In genomic region chr14:76870146-76870545, GRCh38 we compare ENCODE assay signal across 14 cellular contexts. TPM values are rescaled to one million over a fixed set of nuclear protein-coding genes. Genes with fewer than 3 reads are reported as not detected.
DNase-seq lines count a peak whose midpoint lies in the region; ATAC-seq, FAIRE-seq and TF ChIP-seq lines count a peak whose summit lies in the region.
"Had no signal": no experiment of that assay in that cellular context is flagged by ENCODE, and none has a peak within 500 bp of the region (broad histone marks: within the 10 kb centered on the region; RNA-seq: fewer than 3 reads in every experiment).

No MANE protein-coding gene starts in this region.

- no peak overlapping the region for H4K5ac ChIP-seq in IMR-90 (ENCODE audit: low read depth, low read length)

- H3K4me1 ChIP-seq in IMR-90 (ENCODE audit: control insufficient read depth, insufficient read depth, low read length) = no peaks in the 10 kb centered on the region
- no peaks in the 10 kb centered on the region for H3K4me1 ChIP-seq in osteoblast (ENCODE audit: insufficient read depth, low read length)

- no TSS peak for BruUV-seq in IMR-90 (replicated peaks; lab: Mats Ljungman, UMichigan)

- H2AK9ac ChIP-seq in IMR-90 (replicated peaks; ENCODE audit: low read depth, low read length, poor library complexity) = no peak overlapping the region

- H4K91ac ChIP-seq in IMR-90 (ENCODE audit: insufficient read depth, low read depth, low read length) = no peak overlapping the region

- no peaks in the 10 kb centered on the region for H3K9me1 ChIP-seq in IMR-90 (ENCODE audit: insufficient read depth, low read length)

- H3K27me3 ChIP-seq in IMR-90 (ENCODE audit: control insufficient read depth, insufficient read depth, low read length) = peaks cover 28% of the 10 kb centered on the region
- no peaks in the 10 kb centered on the region for H3K27me3 ChIP-seq in WERI-Rb-1 (ENCODE audit: insufficient read depth, low read depth, severe bottlenecking)
- H3K27me3 ChIP-seq in osteoblast (ENCODE audit: insufficient read depth, low read length) = peaks cover 15% of the 10 kb centered on the region

- H2AFZ ChIP-seq in IMR-90 (replicated peaks; ENCODE audit: low read length, poor library complexity) (no peak overlapping the region), osteoblast (ENCODE audit: low read length) (no peak overlapping the region)

- no peak overlapping the region for H3K14ac ChIP-seq in IMR-90 (replicated peaks; ENCODE audit: low read depth, low read length)

- H3K4me3 ChIP-seq in IMR-90 (ENCODE audit: insufficient read depth, low read depth, low read length) = no peak overlapping the region
- no peak overlapping the region for H3K4me3 ChIP-seq in WERI-Rb-1 (ENCODE audit: low read depth, low read length)
- H3K4me3 ChIP-seq in osteoblast (ENCODE audit: insufficient read depth, low read length) = no peak overlapping the region
- H3K4me3 ChIP-seq: thoracic aorta had no signal

- no peak overlapping the region for H2BK5ac ChIP-seq in IMR-90 (ENCODE audit: low read depth, low read length, poor library complexity, severe bottlenecking)

- in situ Hi-C loops in IMR-90 (cut with MboI; ENCODE audit: low sequenced_read_pairs) = no loop called here

- no peak overlapping the region for H3K4ac ChIP-seq in IMR-90 (ENCODE audit: low read depth, low read length)

- intact Hi-C loops in IMR-90 (cut with micrococcal nuclease) = loop anchor here (2.0 to 5.0 kb wide), 2 partner anchors 159 to 432 kb away; no protein-coding TSS in a partner anchor

- no peaks in the 10 kb centered on the region for H3K9me3 ChIP-seq in IMR-90 (ENCODE audit: control insufficient read depth, insufficient read depth, low read length)
- peaks cover under 1% of the 10 kb centered on the region for H3K9me3 ChIP-seq in WERI-Rb-1 (ENCODE audit: severe bottlenecking)
- no peaks in the 10 kb centered on the region for H3K9me3 ChIP-seq in osteoblast (ENCODE audit: low read depth, low read length)
- H3K9me3 ChIP-seq: thoracic aorta had no signal

- H4K20me1 ChIP-seq in IMR-90 (ENCODE audit: insufficient read depth, low read length) (no peaks in the 10 kb centered on the region), osteoblast (ENCODE audit: insufficient read depth, low read length) (no peaks in the 10 kb centered on the region)

- ATAC-seq in IMR-90 (ENCODE audit: low read depth) (no peak), GM21723 (IDR thresholded peaks at IDR 0.05; ENCODE audit: unreplicated experiment) (no peak)

- POLR2A ChIA-PET in IMR-90 (lab: Charles Lee; ENCODE audit: unreplicated experiment) = no interaction called here

- H3K56ac ChIP-seq in IMR-90 (ENCODE audit: extremely low read depth, insufficient read depth, low read length) = no peak overlapping the region

- no peak for FAIRE-seq in frontal cortex (lab: Jason Lieb, UNC)

- TF ChIP-seq POLR2A in IMR-90 (IDR thresholded peaks at IDR 0.05; ENCODE audit: low read depth, low read length) = no peak

- no peak overlapping the region for H3K9ac ChIP-seq in IMR-90 (ENCODE audit: low read depth, low read length)

- H3K4me2 ChIP-seq in IMR-90 (ENCODE audit: low read depth, low read length) = no peak overlapping the region
- no peak overlapping the region for H3K4me2 ChIP-seq in osteoblast (ENCODE audit: insufficient read depth, low read length)

- no peaks in the 10 kb centered on the region for H3K36me3 ChIP-seq in IMR-90 (ENCODE audit: control insufficient read depth, insufficient read depth, low read length)
- no peaks in the 10 kb centered on the region for H3K36me3 ChIP-seq in WERI-Rb-1
- H3K36me3 ChIP-seq in osteoblast (ENCODE audit: insufficient read depth, low read length) = no peaks in the 10 kb centered on the region
- H3K36me3 ChIP-seq: thoracic aorta had no signal

- H2BK20ac ChIP-seq in IMR-90 (ENCODE audit: low read depth, low read length) = no peak overlapping the region

- no peak overlapping the region for H2BK15ac ChIP-seq in IMR-90 (ENCODE audit: low read depth, low read length)

- CTCF ChIA-PET in IMR-90 (lab: Yijun Ruan, JAX) = interaction anchor here (7.3 kb wide), 1 partner anchor 200 kb away, joined by 111 read pairs; no protein-coding TSS in a partner anchor

- H2AK5ac ChIP-seq in IMR-90 (ENCODE audit: low read depth, low read length) = no peak overlapping the region

- no peaks in the 10 kb centered on the region for H3K79me1 ChIP-seq in IMR-90 (ENCODE audit: low read depth in 1 of 2, low read length in 2 of 2)

- 0 out of 2 replicates have a peak, but pooled peaks have one; percentile 15 for TF ChIP-seq RAD21 in IMR-90 (IDR thresholded peaks at IDR 0.05; ENCODE audit: low read length)

- no peak overlapping the region for H2BK120ac ChIP-seq in IMR-90 (ENCODE audit: low read depth, low read length)

- no peak overlapping the region for H4K8ac ChIP-seq in IMR-90 (ENCODE audit: low read depth in 2 of 2, low read length in 2 of 2)

- WGBS in IMR-90 (ENCODE audit: extremely low coverage in 2 of 2, insufficient read length in 1 of 2), 2 experiments = 21% methylated on average over 3 of the region's 7 CpGs; no CpG with 5 or more reads in 1 of the 2 experiments

- H3K27ac ChIP-seq in IMR-90 (ENCODE audit: insufficient read depth, low read length) = no peak overlapping the region
- no peak overlapping the region for H3K27ac ChIP-seq in WERI-Rb-1
- H3K27ac ChIP-seq in osteoblast (ENCODE audit: low read depth, low read length) = no peak overlapping the region
- H3K27ac ChIP-seq: thoracic aorta had no signal

- DNase-seq in NCI-H1417 (lab: John Stamatoyannopoulos, UW) (peak in 2 of 3 experiments; percentile 57 to 82), NCI-H1417 treated with DMSO at 0.1 percent for 48 hours (lab: John Stamatoyannopoulos, UW) (no peak), IMR-90 (no peak), WERI-Rb-1 (peak; percentile 22), osteoblast (ENCODE audit: insufficient read length, low spot score, missing footprints) (no peak), frontal cortex (ENCODE audit: low spot score in 2 of 2) (no peak)
- DNase-seq in central memory CD4-positive, alpha-beta T cell = no peak
- DNase-seq: head of caudate nucleus; naive B cell; Right ventricle myocardium superior; stimulated activated CD4-positive, alpha-beta T cell treated with anti-CD3 and anti-CD28 coated beads, Interleukin-2, amount 100 ng/mL, for 48 hours had no signal

- no peak overlapping the region for H3K18ac ChIP-seq in IMR-90 (ENCODE audit: low read depth, low read length)

- H3K79me2 ChIP-seq in osteoblast (ENCODE audit: insufficient read depth, low read length) = no peaks in the 10 kb centered on the region

- dilution Hi-C loops in IMR-90 (cut with HindIII; ENCODE audit: low sequenced_read_pairs, unreplicated experiment) = no loop called here

- TF ChIP-seq CTCF in IMR-90 (conservative IDR thresholded peaks at IDR 0.05; ENCODE audit: low read depth, low read length) (peak; percentile 29; the same call in 1 of the 2 replicates), WERI-Rb-1 (IDR thresholded peaks at IDR 0.05; ENCODE audit: low read depth, low read length) (peak; percentile 52), osteoblast (IDR thresholded peaks at IDR 0.05; ENCODE audit: extremely low read depth, low read depth, low read length) (peak; percentile 16)

- no peak overlapping the region for H3K23ac ChIP-seq in IMR-90 (ENCODE audit: low read depth, low read length)

TF ChIP-seq in IMR-90, 13 proteins besides CTCF, POLR2A, EP300 and RAD21:
- TF ChIP-seq ELK1 (IDR thresholded peaks at IDR 0.05; ENCODE audit: borderline replicate concordance, low read depth, low read length) (no peak), MXI1 (IDR thresholded peaks at IDR 0.05; ENCODE audit: borderline replicate concordance, low read depth, low read length) (no peak), RFX5 (IDR thresholded peaks at IDR 0.05; ENCODE audit: low read depth, low read length) (no peak), USF2 (IDR thresholded peaks at IDR 0.05; ENCODE audit: low read depth, low read length) (no peak), SMC3 (IDR thresholded peaks at IDR 0.05; ENCODE audit: low read depth, low read length) (no peak)

RNA-seq across cellular contexts. Expression of gene LRRC74A, which starts 43.9 kb away (rescaled TPM):
- not detected in 2 replicates for total RNA-seq in IMR-90 (2012; rRNA removed)
- not detected in 2 replicates for polyA plus RNA-seq in IMR-90 (2012; rRNA removed)
- polyA plus RNA-seq in IMR-90 (2012; cell fraction: cytosol; rRNA removed) = not detected in 2 replicates
- polyA plus RNA-seq in IMR-90 (2012; cell fraction: nucleus; rRNA removed; ENCODE audit: low replicate concordance) = not detected in 2 replicates
- not detected in 2 replicates for total RNA-seq in osteoblast
- not detected for total RNA-seq in frontal cortex
- total RNA-seq: activated CD8-positive, alpha-beta memory T cell treated with anti-CD3 and anti-CD28 coated beads for 36 hours; Right ventricle myocardium superior; thoracic aorta had no signal

RNA-seq across cellular contexts. Expression of gene ANGEL1, which starts 57.5 kb away (rescaled TPM):
- total RNA-seq in IMR-90 (2012; rRNA removed) (3.6 and 4.1 TPM in 2 replicates), osteoblast (8.3 and 9.7 TPM in 2 replicates), frontal cortex (6.5 TPM)
- polyA plus RNA-seq in IMR-90 (2012; rRNA removed) = 8.4 and 10.0 TPM in 2 replicates
- 5.4 and 7.7 TPM in 2 replicates for polyA plus RNA-seq in IMR-90 (2012; cell fraction: cytosol; rRNA removed)
- 23.8 and 32.6 TPM in 2 replicates for polyA plus RNA-seq in IMR-90 (2012; cell fraction: nucleus; rRNA removed; ENCODE audit: low replicate concordance)

Comparison
In these comparisons a context has a peak if more than half of its experiments do, and no peak if none do; other contexts are left out.
1. DNase-seq: peak in NCI-H1417 (2 of 3) and WERI-Rb-1 (single experiment); none in NCI-H1417 treated with DMSO at 0.1 percent for 48 hours (single experiment), IMR-90 (single experiment), osteoblast (single experiment), frontal cortex (0 of 2) and central memory CD4-positive, alpha-beta T cell (single experiment).
2. Peak in every context shown above with its lines, with median percentiles within 50 percentile points of each other: CTCF ChIP-seq.